23 cellular contexts compared by ENCODE assay signal in genomic region chr1:191520345-191520744, GRCh38.
A peak's percentile ranks its signal among the peaks of the same experiment; 100 is the strongest.
DNase-seq lines count a peak whose midpoint lies in the region; ATAC-seq, FAIRE-seq and TF ChIP-seq lines count a peak whose summit lies in the region.
"Had no signal": no experiment of that assay in that cellular context is flagged by ENCODE, and none has a peak within 500 bp of the region (broad histone marks: within the 10 kb centered on the region; RNA-seq: fewer than 3 reads in every experiment).

No MANE protein-coding gene starts in this region.

- FAIRE-seq in A549 (lab: Jason Lieb, UNC) = no peak
- peak; percentile 89 for FAIRE-seq in D721Med (lab: Jason Lieb, UNC)
- FAIRE-seq: GM12891, GM18507, H1 had no signal

- H3K36me3 Mint-ChIP-seq in neural progenitor cell = no peaks in the 10 kb centered on the region
- no peaks in the 10 kb centered on the region for H3K36me3 Mint-ChIP-seq in endothelial cell (ENCODE audit: low read depth, unreplicated experiment)
- H3K36me3 Mint-ChIP-seq: CD4-positive, CD25-positive, alpha-beta regulatory T cell; CD8-positive, alpha-beta T cell had no signal

- POLR2A ChIA-PET in A549 (lab: Yijun Ruan, JAX) = no interaction called here

- TF ChIP-seq EP300 in A549 (IDR thresholded peaks at IDR 0.05) = no peak

- peak overlapping the region; percentile 16 to 71; a peak in 5 of 6 replicates for H3K27ac ChIP-seq in A549
- no peak overlapping the region for H3K27ac ChIP-seq in body of pancreas
- no peak overlapping the region for H3K27ac ChIP-seq in neural progenitor cell
- H3K27ac ChIP-seq: BLaER1, C4-2B, GM23248 had no signal

- intact Hi-C loops in body of pancreas (cut with DNase I) = no loop called here

- peak overlapping the region; percentile 27 for H2AFZ ChIP-seq in neural progenitor cell (replicated peaks)
- H2AFZ ChIP-seq: GM23248 had no signal

- DNase-seq in A549 (ENCODE audit: low read depth in 1 of 2, low spot score in 1 of 2) = peak in 1 of 2 experiments; percentile 6
- no peak for DNase-seq in D721Med (ENCODE audit: insufficient read length, low spot score)
- no peak for DNase-seq in body of pancreas
- DNase-seq in neural progenitor cell (ENCODE audit: low spot score) = no peak
- no peak for DNase-seq in endothelial cell (ENCODE audit: low spot score)
- no peak for DNase-seq in GDM1 (lab: John Stamatoyannopoulos, UW)
- DNase-seq: Caco-2; CD4-positive, CD25-positive, alpha-beta regulatory T cell; CD8-positive, alpha-beta T cell; DMS 273 treated with DMSO at 0.1 percent for 48 hours; EL; GF-D8; GM23248; H7; HCEC 1CT had no signal

- H3K4me3 ChIP-seq in A549 (no peak overlapping the region), body of pancreas (no peak overlapping the region), neural progenitor cell (no peak overlapping the region)
- H3K4me3 ChIP-seq: BLaER1, GM23248 had no signal

- CTCF ChIA-PET in A549 (lab: Yijun Ruan, JAX) = no interaction called here

- TF ChIP-seq CTCF in A549 (IDR thresholded peaks at IDR 0.05) = no peak
- TF ChIP-seq CTCF in D721Med (IDR thresholded peaks at IDR 0.05; ENCODE audit: insufficient read depth, missing control alignments) = no peak
- no peak for TF ChIP-seq CTCF in body of pancreas (IDR thresholded peaks at IDR 0.05)
- no peak for TF ChIP-seq CTCF in neural progenitor cell (IDR thresholded peaks at IDR 0.05)
- TF ChIP-seq CTCF in endothelial cell (IDR thresholded peaks at IDR 0.05; ENCODE audit: unreplicated experiment) = no peak

- H3K4me1 ChIP-seq in A549 = peaks cover 24% of the 10 kb centered on the region
- H3K4me1 ChIP-seq in body of pancreas = peaks cover 9% of the 10 kb centered on the region
- no peaks in the 10 kb centered on the region for H3K4me1 ChIP-seq in neural progenitor cell
- H3K4me1 ChIP-seq: BLaER1 had no signal

- no peaks in the 10 kb centered on the region for H3F3A ChIP-seq in neural progenitor cell (ENCODE audit: low read depth)

- H3K27me3 Mint-ChIP-seq in neural progenitor cell (ENCODE audit: insufficient read depth, low read depth) (no peaks in the 10 kb centered on the region), endothelial cell (ENCODE audit: unreplicated experiment) (no peaks in the 10 kb centered on the region)
- H3K27me3 Mint-ChIP-seq: B cell; CD4-positive, CD25-positive, alpha-beta regulatory T cell had no signal

- WGBS in A549 (ENCODE audit: missing lambda C conversion rate) = 11% methylated on average over 3 of the region's 3 CpGs
- 17 to 21% methylated on average over 3 of the region's 3 CpGs for WGBS in body of pancreas, 2 donors

- TF ChIP-seq POLR2A in A549 (IDR thresholded peaks at IDR 0.05; ENCODE audit: low read length) (no peak), body of pancreas (IDR thresholded peaks at IDR 0.05) (no peak)

- TF ChIP-seq RAD21 in A549 (conservative IDR thresholded peaks at IDR 0.05 in 1 of 2, IDR thresholded peaks at IDR 0.05 in 1 of 2) = no peak

- H3K27me3 ChIP-seq in body of pancreas (peaks cover 0 to 3% of the 10 kb centered on the region in 2 donors), neural progenitor cell (no peaks in the 10 kb centered on the region)
- H3K27me3 ChIP-seq: BLaER1 had no signal

- peak overlapping the region; percentile 66 for H3K4me2 ChIP-seq in A549
- H3K4me2 ChIP-seq in neural progenitor cell = no peak overlapping the region
- H3K4me2 ChIP-seq: BLaER1 had no signal

- no peak overlapping the region for H3K9ac ChIP-seq in neural progenitor cell
- H3K9ac ChIP-seq: BLaER1, GM23248 had no signal

- no peaks in the 10 kb centered on the region for H3K9me3 ChIP-seq in A549
- no peaks in the 10 kb centered on the region for H3K9me3 ChIP-seq in body of pancreas
- H3K9me3 ChIP-seq in neural progenitor cell (ENCODE audit: low read depth) = no peaks in the 10 kb centered on the region
- H3K9me3 ChIP-seq: BLaER1 had no signal

- H3K4me3 Mint-ChIP-seq in neural progenitor cell = no peak overlapping the region
- no peak overlapping the region for H3K4me3 Mint-ChIP-seq in endothelial cell (ENCODE audit: unreplicated experiment)
- H3K4me3 Mint-ChIP-seq: B cell; CD8-positive, alpha-beta T cell had no signal

- ATAC-seq in A549 (peak in 1 of 2 experiments; percentile 34; a peak in 1 of 6 replicates), body of pancreas (peak; percentile 77), HG02938 (IDR thresholded peaks at IDR 0.05; ENCODE audit: unreplicated experiment) (no peak), HG03460 (IDR thresholded peaks at IDR 0.05; ENCODE audit: unreplicated experiment) (no peak)
- ATAC-seq: CD8-positive, alpha-beta T cell had no signal

- H3K36me3 ChIP-seq in body of pancreas (replicated peaks in 1 of 2; ENCODE audit: insufficient read depth in 1 of 2, low read depth in 2 of 2) (no peaks in the 10 kb centered on the region), neural progenitor cell (no peaks in the 10 kb centered on the region)
- H3K36me3 ChIP-seq: BLaER1 had no signal

- H3K4me1 Mint-ChIP-seq in neural progenitor cell = no peaks in the 10 kb centered on the region
- H3K4me1 Mint-ChIP-seq in endothelial cell (ENCODE audit: unreplicated experiment) = no peaks in the 10 kb centered on the region
- H3K4me1 Mint-ChIP-seq: B cell; CD4-positive, CD25-positive, alpha-beta regulatory T cell had no signal

- H3K79me2 ChIP-seq in neural progenitor cell (ENCODE audit: low read depth) = no peaks in the 10 kb centered on the region

- no peaks in the 10 kb centered on the region for H4K20me1 ChIP-seq in neural progenitor cell (ENCODE audit: low read depth)
- H4K20me1 ChIP-seq: BLaER1 had no signal

- H3K9me3 Mint-ChIP-seq in neural progenitor cell (no peaks in the 10 kb centered on the region), endothelial cell (ENCODE audit: unreplicated experiment) (no peaks in the 10 kb centered on the region)

- no peak overlapping the region for H3K27ac Mint-ChIP-seq in neural progenitor cell
- no peak overlapping the region for H3K27ac Mint-ChIP-seq in endothelial cell (ENCODE audit: unreplicated experiment)
- H3K27ac Mint-ChIP-seq: B cell; CD4-positive, CD25-positive, alpha-beta regulatory T cell; CD8-positive, alpha-beta T cell had no signal

TF ChIP-seq in A549, 52 proteins besides CTCF, POLR2A, EP300 and RAD21:
- TF ChIP-seq FOSL2 (IDR thresholded peaks at IDR 0.05) (no peak), FOSL2 (CRISPR knock-in tag; IDR thresholded peaks at IDR 0.05) (no peak), ESRRA (IDR thresholded peaks at IDR 0.05; ENCODE audit: borderline replicate concordance, low read length) (no peak), HDAC2 (IDR thresholded peaks at IDR 0.05) (no peak), EHMT2 (IDR thresholded peaks at IDR 0.05; ENCODE audit: low read depth) (no peak), JUNB (IDR thresholded peaks at IDR 0.05) (no peak), NFE2L2 (conservative IDR thresholded peaks at IDR 0.05; ENCODE audit: low read length) (no peak), GATA3 (IDR thresholded peaks at IDR 0.05; ENCODE audit: borderline replicate concordance) (no peak), MAFK (IDR thresholded peaks at IDR 0.05; ENCODE audit: partially characterized antibody) (no peak), KDM1A (IDR thresholded peaks at IDR 0.05; ENCODE audit: low read depth) (no peak), SMC3 (IDR thresholded peaks at IDR 0.05) (no peak), ZSCAN20 (CRISPR knock-in tag; IDR thresholded peaks at IDR 0.05) (no peak), TP53 (CRISPR knock-in tag; IDR thresholded peaks at IDR 0.05) (no peak), EHF (CRISPR knock-in tag; IDR thresholded peaks at IDR 0.05) (no peak), CHD2 (IDR thresholded peaks at IDR 0.05; ENCODE audit: low read length, partially characterized antibody) (no peak), FOSB (CRISPR knock-in tag; IDR thresholded peaks at IDR 0.05) (no peak), CHD4 (IDR thresholded peaks at IDR 0.05; ENCODE audit: borderline replicate concordance) (no peak), TFCP2L1 (CRISPR knock-in tag; IDR thresholded peaks at IDR 0.05) (no peak)
- TF ChIP-seq, protein P1, sequence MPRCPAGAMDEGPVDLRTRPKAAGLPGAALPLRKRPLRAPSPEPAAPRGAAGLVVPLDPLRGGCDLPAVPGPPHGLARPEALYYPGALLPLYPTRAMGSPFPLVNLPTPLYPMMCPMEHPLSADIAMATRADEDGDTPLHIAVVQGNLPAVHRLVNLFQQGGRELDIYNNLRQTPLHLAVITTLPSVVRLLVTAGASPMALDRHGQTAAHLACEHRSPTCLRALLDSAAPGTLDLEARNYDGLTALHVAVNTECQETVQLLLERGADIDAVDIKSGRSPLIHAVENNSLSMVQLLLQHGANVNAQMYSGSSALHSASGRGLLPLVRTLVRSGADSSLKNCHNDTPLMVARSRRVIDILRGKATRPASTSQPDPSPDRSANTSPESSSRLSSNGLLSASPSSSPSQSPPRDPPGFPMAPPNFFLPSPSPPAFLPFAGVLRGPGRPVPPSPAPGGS (IDR thresholded peaks at IDR 0.05) = no peak
- TF ChIP-seq, protein P2, sequence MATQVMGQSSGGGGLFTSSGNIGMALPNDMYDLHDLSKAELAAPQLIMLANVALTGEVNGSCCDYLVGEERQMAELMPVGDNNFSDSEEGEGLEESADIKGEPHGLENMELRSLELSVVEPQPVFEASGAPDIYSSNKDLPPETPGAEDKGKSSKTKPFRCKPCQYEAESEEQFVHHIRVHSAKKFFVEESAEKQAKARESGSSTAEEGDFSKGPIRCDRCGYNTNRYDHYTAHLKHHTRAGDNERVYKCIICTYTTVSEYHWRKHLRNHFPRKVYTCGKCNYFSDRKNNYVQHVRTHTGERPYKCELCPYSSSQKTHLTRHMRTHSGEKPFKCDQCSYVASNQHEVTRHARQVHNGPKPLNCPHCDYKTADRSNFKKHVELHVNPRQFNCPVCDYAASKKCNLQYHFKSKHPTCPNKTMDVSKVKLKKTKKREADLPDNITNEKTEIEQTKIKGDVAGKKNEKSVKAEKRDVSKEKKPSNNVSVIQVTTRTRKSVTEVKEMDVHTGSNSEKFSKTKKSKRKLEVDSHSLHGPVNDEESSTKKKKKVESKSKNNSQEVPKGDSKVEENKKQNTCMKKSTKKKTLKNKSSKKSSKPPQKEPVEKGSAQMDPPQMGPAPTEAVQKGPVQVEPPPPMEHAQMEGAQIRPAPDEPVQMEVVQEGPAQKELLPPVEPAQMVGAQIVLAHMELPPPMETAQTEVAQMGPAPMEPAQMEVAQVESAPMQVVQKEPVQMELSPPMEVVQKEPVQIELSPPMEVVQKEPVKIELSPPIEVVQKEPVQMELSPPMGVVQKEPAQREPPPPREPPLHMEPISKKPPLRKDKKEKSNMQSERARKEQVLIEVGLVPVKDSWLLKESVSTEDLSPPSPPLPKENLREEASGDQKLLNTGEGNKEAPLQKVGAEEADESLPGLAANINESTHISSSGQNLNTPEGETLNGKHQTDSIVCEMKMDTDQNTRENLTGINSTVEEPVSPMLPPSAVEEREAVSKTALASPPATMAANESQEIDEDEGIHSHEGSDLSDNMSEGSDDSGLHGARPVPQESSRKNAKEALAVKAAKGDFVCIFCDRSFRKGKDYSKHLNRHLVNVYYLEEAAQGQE (IDR thresholded peaks at IDR 0.05) = no peak

Comparison
In these comparisons a context has a peak if more than half of its experiments do, and no peak if none do; other contexts are left out.
1. H3K27ac ChIP-seq: peak in A549 (2 of 2); none in body of pancreas (0 of 4) and neural progenitor cell (single experiment).